In genomic region chr13:99995503-99996176, GRCh38 we compare ENCODE assay signal across 12 cellular contexts. TPM values are rescaled to one million over a fixed set of nuclear protein-coding genes. Genes with fewer than 3 reads are reported as not detected.
DNase-seq lines count a peak whose midpoint lies in the region; ATAC-seq and TF ChIP-seq lines count a peak whose summit lies in the region.
"Had no signal": no experiment of that assay in that cellular context is flagged by ENCODE, and none has a peak within 500 bp of the region (broad histone marks: within the 10 kb centered on the region; RNA-seq: fewer than 3 reads in every experiment).

No MANE protein-coding gene starts in this region.

- peaks cover 10% of the 10 kb centered on the region for H3K36me3 Mint-ChIP-seq in T-helper 1 cell treated with Interleukin-12 subunit alpha and Interleukin-12 subunit beta and Interleukin-4 antibody, amounts not matched to agents 30 μg/mL and 1 μg/mL, for 36 hours (ENCODE audit: low read depth)
- no peaks in the 10 kb centered on the region for H3K36me3 Mint-ChIP-seq in progenitor cell of endocrine pancreas (ENCODE audit: insufficient read depth)

- TF ChIP-seq CTCF in progenitor cell of endocrine pancreas (IDR thresholded peaks at IDR 0.05; ENCODE audit: unreplicated experiment) = no peak

- H3K9me3 Mint-ChIP-seq in T-helper 1 cell treated with Interleukin-12 subunit alpha and Interleukin-12 subunit beta and Interleukin-4 antibody, amounts not matched to agents 30 μg/mL and 1 μg/mL, for 36 hours = no peaks in the 10 kb centered on the region
- no peaks in the 10 kb centered on the region for H3K9me3 Mint-ChIP-seq in progenitor cell of endocrine pancreas (ENCODE audit: low read depth)

- H3K27ac ChIP-seq in cingulate gyrus (ENCODE audit: low read depth, low read length) = peak overlapping the region; percentile 5
- H3K27ac ChIP-seq: BLaER1 had no signal

- H3K4me1 Mint-ChIP-seq in T-helper 1 cell treated with Interleukin-12 subunit alpha and Interleukin-12 subunit beta and Interleukin-4 antibody, amounts not matched to agents 30 μg/mL and 1 μg/mL, for 36 hours (ENCODE audit: low read depth) = peaks cover 23% of the 10 kb centered on the region
- no peaks in the 10 kb centered on the region for H3K4me1 Mint-ChIP-seq in progenitor cell of endocrine pancreas (ENCODE audit: low read depth)

- H3K27ac Mint-ChIP-seq in T-helper 1 cell treated with Interleukin-12 subunit alpha and Interleukin-12 subunit beta and Interleukin-4 antibody, amounts not matched to agents 30 μg/mL and 1 μg/mL, for 36 hours = peak overlapping the region; percentile 39
- H3K27ac Mint-ChIP-seq in progenitor cell of endocrine pancreas = peak overlapping the region; percentile 63
- H3K27ac Mint-ChIP-seq: activated CD8-positive, alpha-beta T cell treated with anti-CD3 and anti-CD28 coated beads for 36 hours had no signal

- H3K4me3 Mint-ChIP-seq in T-helper 1 cell treated with Interleukin-12 subunit alpha and Interleukin-12 subunit beta and Interleukin-4 antibody, amounts not matched to agents 30 μg/mL and 1 μg/mL, for 36 hours = peak overlapping the region; percentile 32
- no peak overlapping the region for H3K4me3 Mint-ChIP-seq in progenitor cell of endocrine pancreas (ENCODE audit: low read depth)
- H3K4me3 Mint-ChIP-seq: activated CD8-positive, alpha-beta T cell treated with anti-CD3 and anti-CD28 coated beads for 36 hours had no signal

- H3K27me3 Mint-ChIP-seq in T-helper 1 cell treated with Interleukin-12 subunit alpha and Interleukin-12 subunit beta and Interleukin-4 antibody, amounts not matched to agents 30 μg/mL and 1 μg/mL, for 36 hours (ENCODE audit: low read depth) = peaks cover 81% of the 10 kb centered on the region
- peaks cover 86% of the 10 kb centered on the region for H3K27me3 Mint-ChIP-seq in progenitor cell of endocrine pancreas

- DNase-seq in T-helper 1 cell (no peak), NCI-H146 treated with DMSO at 0.1 percent for 48 hours (lab: John Stamatoyannopoulos, UW; ENCODE audit: unreplicated experiment) (peak; percentile 88), progenitor cell of endocrine pancreas (ENCODE audit: low spot score, unreplicated experiment) (no peak), NOMO-1 (lab: John Stamatoyannopoulos, UW; ENCODE audit: unreplicated experiment in 2 of 2) (no peak)
- DNase-seq: activated CD8-positive, alpha-beta T cell treated with anti-CD3 and anti-CD28 coated beads for 36 hours; MV-4-11; Right ventricle myocardium superior had no signal

- no peak for ATAC-seq in GM19455 (IDR thresholded peaks at IDR 0.05; ENCODE audit: unreplicated experiment)
- no peak for ATAC-seq in HG03135 (IDR thresholded peaks at IDR 0.05; ENCODE audit: unreplicated experiment)
- ATAC-seq: activated CD8-positive, alpha-beta T cell treated with anti-CD3 and anti-CD28 coated beads for 36 hours had no signal

RNA-seq across cellular contexts. Expression of gene ZIC2, which starts 14.1 kb away (rescaled TPM):
- 0.13 TPM in 1 of 2 replicates, not detected in the other for total RNA-seq in progenitor cell of endocrine pancreas
- total RNA-seq: activated CD8-positive, alpha-beta T cell treated with anti-CD3 and anti-CD28 coated beads for 36 hours; Right ventricle myocardium superior had no signal

RNA-seq across cellular contexts. Expression of gene ZIC5, which starts 24.1 kb away (rescaled TPM):
- total RNA-seq in progenitor cell of endocrine pancreas = not detected in 2 replicates
- total RNA-seq: activated CD8-positive, alpha-beta T cell treated with anti-CD3 and anti-CD28 coated beads for 36 hours; Right ventricle myocardium superior had no signal
